17 cellular contexts compared by ENCODE assay signal in the genomic region with DNA sequence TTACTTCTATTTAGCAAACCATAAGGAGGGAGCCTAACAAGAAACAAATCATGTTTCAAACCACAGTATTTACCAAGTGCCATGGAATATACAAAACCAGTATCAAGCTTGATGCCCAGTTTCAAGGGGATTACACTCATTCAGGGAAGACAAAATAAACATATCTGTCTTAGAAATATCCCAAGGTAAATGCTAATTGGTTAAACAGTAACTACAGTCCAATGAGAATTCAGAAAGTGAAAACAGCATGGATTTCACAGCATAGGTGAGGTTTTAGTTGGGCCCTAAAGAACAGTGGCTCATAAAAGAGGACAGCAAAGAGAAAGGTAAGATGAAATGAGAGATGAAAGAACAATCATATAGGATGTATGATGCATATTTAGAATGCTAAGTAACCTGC.
DNase-seq lines count a peak whose midpoint lies in the region; ATAC-seq and FAIRE-seq lines count a peak whose summit lies in the region.
"Had no signal": no experiment of that assay in that cellular context is flagged by ENCODE, and none has a peak within 500 bp of the region (broad histone marks: within the 10 kb centered on the region; RNA-seq: fewer than 3 reads in every experiment).

No MANE protein-coding gene starts in this region.

- no peaks in the 10 kb centered on the region for H3K9me3 ChIP-seq in small intestine (ENCODE audit: control insufficient read depth, low read depth)
- H3K9me3 ChIP-seq: SJCRH30 had no signal

- no peak overlapping the region for H3K27ac ChIP-seq in small intestine (ENCODE audit: low read depth in 1 of 2, low read length in 1 of 2)
- H3K27ac ChIP-seq: SJCRH30 had no signal

- no peak for FAIRE-seq in small intestine (lab: Jason Lieb, UNC)

- ATAC-seq in activated T-helper 17 cell treated with anti-CD3 and anti-CD28 coated beads, Interleukin-2, amount 50 U/mL, for 72 hours (replicated peaks): no peak
- no peak for ATAC-seq in HG02588 (IDR thresholded peaks at IDR 0.05; ENCODE audit: unreplicated experiment)
- no peak for ATAC-seq in GM18520 (IDR thresholded peaks at IDR 0.05; ENCODE audit: unreplicated experiment)

- peak overlapping the region; percentile 2 for H3K27ac Mint-ChIP-seq in activated T-helper 17 cell treated with anti-CD3 and anti-CD28 coated beads, Interleukin-2, amount 50 U/mL, for 72 hours
- H3K27ac Mint-ChIP-seq: CD4-positive, alpha-beta T cell had no signal

- no peaks in the 10 kb centered on the region for H3K27me3 ChIP-seq in small intestine (ENCODE audit: control insufficient read depth in 2 of 2, insufficient read depth in 2 of 2, low read length in 2 of 2)
- H3K27me3 ChIP-seq: SJCRH30 had no signal

- H3K9me3 Mint-ChIP-seq in activated T-helper 17 cell treated with anti-CD3 and anti-CD28 coated beads, Interleukin-2, amount 50 U/mL, for 72 hours: peaks cover 5% of the 10 kb centered on the region

- no peak overlapping the region for H3K4me3 ChIP-seq in small intestine (ENCODE audit: low read depth in 1 of 2, low read length in 2 of 2)
- H3K4me3 ChIP-seq: SJCRH30 had no signal

- H3K4me1 Mint-ChIP-seq in activated T-helper 17 cell treated with anti-CD3 and anti-CD28 coated beads, Interleukin-2, amount 50 U/mL, for 72 hours: peaks cover 10% of the 10 kb centered on the region

- H3K36me3 ChIP-seq in small intestine (ENCODE audit: control insufficient read depth in 2 of 2, insufficient read depth in 2 of 2, low read length in 2 of 2): peaks cover 3 to 4% of the 10 kb centered on the region in 2 donors

- H3K4me1 ChIP-seq in small intestine (ENCODE audit: control insufficient read depth in 2 of 2, insufficient read depth in 1 of 2, low read depth in 1 of 2, low read length in 1 of 2): peaks cover 3 to 12% of the 10 kb centered on the region in 2 donors
- H3K4me1 ChIP-seq: SJCRH30 had no signal

- DNase-seq in DMS53 (lab: John Stamatoyannopoulos, UW) (peak; percentile 63), kidney tubule cell (ENCODE audit: low spot score) (peak; percentile 10), small intestine (peak; percentile 14), C1 segment of cervical spinal cord (lab: John Stamatoyannopoulos, UW) (no peak), Kasumi-1 (lab: John Stamatoyannopoulos, UW) (no peak)
- DNase-seq: CD4-positive, alpha-beta T cell; DND-41; GF-D8; GOT3; NCI-H1417; NCI-H2029 treated with DMSO at 0.1 percent for 48 hours; NCI-H526 treated with DMSO at 0.1 percent for 48 hours; RPMI8226; SJCRH30 had no signal

- H3K4me3 Mint-ChIP-seq in activated T-helper 17 cell treated with anti-CD3 and anti-CD28 coated beads, Interleukin-2, amount 50 U/mL, for 72 hours: no peak overlapping the region
- H3K4me3 Mint-ChIP-seq: CD4-positive, alpha-beta T cell had no signal

- no peaks in the 10 kb centered on the region for H3K27me3 Mint-ChIP-seq in activated T-helper 17 cell treated with anti-CD3 and anti-CD28 coated beads, Interleukin-2, amount 50 U/mL, for 72 hours
- H3K27me3 Mint-ChIP-seq: CD4-positive, alpha-beta T cell had no signal

- H3K36me3 Mint-ChIP-seq in activated T-helper 17 cell treated with anti-CD3 and anti-CD28 coated beads, Interleukin-2, amount 50 U/mL, for 72 hours (ENCODE audit: low read depth): peaks cover 47% of the 10 kb centered on the region

Comparison
In these comparisons a context has a peak if more than half of its experiments do, and no peak if none do; other contexts are left out.
1. DNase-seq: peak in DMS53 (single experiment), kidney tubule cell (single experiment) and small intestine (single experiment); none in C1 segment of cervical spinal cord (0 of 14) and Kasumi-1 (0 of 2).